In genomic region chr10:78337646-78338391, GRCh38 we compare ENCODE assay signal across 21 cellular contexts.
DNase-seq lines count a peak whose midpoint lies in the region; ATAC-seq, FAIRE-seq and TF ChIP-seq lines count a peak whose summit lies in the region.
"Had no signal": no experiment of that assay in that cellular context is flagged by ENCODE, and none has a peak within 500 bp of the region (broad histone marks: within the 10 kb centered on the region; RNA-seq: fewer than 3 reads in every experiment).

No MANE protein-coding gene starts in this region.

- H3K4me1 ChIP-seq in RWPE2 (ENCODE audit: insufficient read depth, poor library complexity, severe bottlenecking) (no peaks in the 10 kb centered on the region), psoas muscle (peaks cover 10% of the 10 kb centered on the region)

- H3K36me3 ChIP-seq in RWPE2 (ENCODE audit: low read depth) (no peaks in the 10 kb centered on the region), psoas muscle (ENCODE audit: insufficient read depth in 1 of 2, low read depth in 1 of 2) (no peaks in the 10 kb centered on the region)
- H3K36me3 ChIP-seq: upper lobe of left lung had no signal

- intact Hi-C loops in psoas muscle (cut with DNase I): no loop called here

- no peak for FAIRE-seq in HTR-8/SVneo (lab: Jason Lieb, UNC)

- H3K4me3 ChIP-seq in RWPE2 (ENCODE audit: severe bottlenecking): no peak overlapping the region
- H3K4me3 ChIP-seq in fibroblast of the aortic adventitia (ENCODE audit: low read depth, low read length): no peak overlapping the region
- no peak overlapping the region for H3K4me3 ChIP-seq in psoas muscle
- H3K4me3 ChIP-seq: upper lobe of left lung had no signal

- no peak overlapping the region for H3K27ac ChIP-seq in RWPE2 (ENCODE audit: poor library complexity, severe bottlenecking)
- H3K27ac ChIP-seq in psoas muscle: no peak overlapping the region
- H3K27ac ChIP-seq: upper lobe of left lung had no signal

- ATAC-seq in RWPE2 (ENCODE audit: low read depth) (no peak), psoas muscle (peak in 3 of 4 donors; percentile 31 to 38 (median 35))
- ATAC-seq: activated CD8-positive, alpha-beta T cell treated with anti-CD3 and anti-CD28 coated beads for 36 hours; stimulated activated naive B cell treated with anti-CD40 and anti-IgM and Interleukin-4, amounts not matched to agents 10 μg/mL and 1 μg/mL and 100 μg/mL, for 72 hours had no signal

- H3K27me3 ChIP-seq in RWPE2 (ENCODE audit: insufficient read depth, poor library complexity, severe bottlenecking): peaks cover 10% of the 10 kb centered on the region
- H3K27me3 ChIP-seq in psoas muscle (ENCODE audit: insufficient read depth in 3 of 3, low read length in 2 of 3): no peaks in the 10 kb centered on the region
- H3K27me3 ChIP-seq: upper lobe of left lung had no signal

- 73 to 82% (median 81%) methylated on average over 9 to 10 of the region's 10 CpGs for WGBS in psoas muscle, 3 donors

- H3K9me3 ChIP-seq in RWPE2 (ENCODE audit: severe bottlenecking) (no peaks in the 10 kb centered on the region), psoas muscle (no peaks in the 10 kb centered on the region)
- H3K9me3 ChIP-seq: upper lobe of left lung had no signal

- TF ChIP-seq CTCF in RWPE2 (IDR thresholded peaks at IDR 0.05; ENCODE audit: poor library complexity, severe bottlenecking) (no peak), fibroblast of the aortic adventitia (IDR thresholded peaks at IDR 0.05; ENCODE audit: insufficient read depth, low read length) (no peak), psoas muscle (IDR thresholded peaks at IDR 0.05) (no peak)

- DNase-seq in AG20443 (ENCODE audit: low spot score) (peak; percentile 80), RWPE2 (ENCODE audit: low spot score) (peak; percentile 18), fibroblast of the aortic adventitia (ENCODE audit: low read depth) (peak; percentile 43), psoas muscle (no peak), AML-193 (lab: John Stamatoyannopoulos, UW) (no peak), NCI-H1048 (lab: John Stamatoyannopoulos, UW) (no peak), HTR-8/SVneo (ENCODE audit: insufficient read length, low spot score) (no peak), T-helper 1 cell (no peak)
- DNase-seq: activated CD8-positive, alpha-beta T cell treated with anti-CD3 and anti-CD28 coated beads for 36 hours; central memory CD4-positive, alpha-beta T cell; DND-41; effector CD4-positive, alpha-beta T cell; HCEC 1CT; KBM-7; mammary epithelial cell; naive B cell; NCI-H1930; NCI-H446 treated with DMSO at 0.1 percent for 48 hours; NK-92 treated with Interleukin-12 subunit alpha and Interleukin-12 subunit beta, amount 100 ng/mL, for 24 hours; stimulated activated naive B cell treated with anti-CD40 and anti-IgM and Interleukin-4, amounts not matched to agents 10 μg/mL and 1 μg/mL and 100 μg/mL, for 72 hours had no signal

Comparison
In these comparisons a context has a peak if more than half of its experiments do, and no peak if none do; other contexts are left out.
1. DNase-seq: peak in AG20443 (single experiment), RWPE2 (single experiment) and fibroblast of the aortic adventitia (single experiment); none in psoas muscle (0 of 2), AML-193 (0 of 2), NCI-H1048 (single experiment), HTR-8/SVneo (single experiment) and T-helper 1 cell (0 of 5).